In genomic region chr3:194779729-194780224, GRCh38 we compare ENCODE assay signal across 20 cellular contexts.
A peak's percentile ranks its signal among the peaks of the same experiment; 100 is the strongest.
DNase-seq lines count a peak whose midpoint lies in the region; ATAC-seq and TF ChIP-seq lines count a peak whose summit lies in the region.
"Had no signal": no experiment of that assay in that cellular context is flagged by ENCODE, and none has a peak within 500 bp of the region (broad histone marks: within the 10 kb centered on the region; RNA-seq: fewer than 3 reads in every experiment).

No MANE protein-coding gene starts in this region.

- peaks cover 3% of the 10 kb centered on the region for H3K36me3 Mint-ChIP-seq in endothelial cell (ENCODE audit: low read depth, unreplicated experiment)
- H3K36me3 Mint-ChIP-seq: brain; stimulated activated effector memory CD8-positive, alpha-beta T cell treated with anti-CD3 and anti-CD28 coated beads, Interleukin-12 subunit alpha, Interleukin-12 subunit beta, amount 100 ng/mL, for 72 hours had no signal

- H3K4me1 Mint-ChIP-seq in endothelial cell (ENCODE audit: unreplicated experiment): no peaks in the 10 kb centered on the region

- no peak overlapping the region for H3K4me3 Mint-ChIP-seq in endothelial cell (ENCODE audit: unreplicated experiment)
- H3K4me3 Mint-ChIP-seq: brain; stimulated activated effector memory CD8-positive, alpha-beta T cell treated with anti-CD3 and anti-CD28 coated beads, Interleukin-12 subunit alpha, Interleukin-12 subunit beta, amount 100 ng/mL, for 72 hours; T-helper 17 cell had no signal

- DNase-seq in ELF-1 (ENCODE audit: low read depth, low spot score): peak; percentile 43
- DNase-seq in SJSA1 (ENCODE audit: low read depth in 1 of 2, low spot score in 2 of 2): peak in 1 of 2 experiments; percentile 54
- peak; percentile 19 for DNase-seq in epithelial cell of proximal tubule (ENCODE audit: low read depth)
- DNase-seq in myocyte (ENCODE audit: low read depth): peak; percentile 43
- DNase-seq in Karpas-422: no peak
- DNase-seq in omental fat pad (ENCODE audit: low spot score): no peak
- no peak for DNase-seq in endothelial cell (ENCODE audit: low spot score)
- DNase-seq: activated CD4-positive, CD25-positive, alpha-beta regulatory T cell treated with anti-CD3 and anti-CD28 coated beads, Interleukin-2, amount 50 U/mL, for 72 hours; activated gamma-delta T cell treated with Interleukin-2 at 50 U/mL for 16 hours; hypothalamus; NCI-H1417 treated with DMSO at 0.1 percent for 48 hours; NCI-H226; pancreas; SHP77; T-helper 17 cell; tibial artery had no signal

- ATAC-seq in GM19467 (IDR thresholded peaks at IDR 0.05; ENCODE audit: unreplicated experiment) (no peak), omental fat pad (ENCODE audit: low FRiP score) (no peak)
- ATAC-seq: K562; stimulated activated effector memory CD8-positive, alpha-beta T cell treated with anti-CD3 and anti-CD28 coated beads, Interleukin-12 subunit alpha, Interleukin-12 subunit beta, amount 100 ng/mL, for 72 hours; T-helper 17 cell had no signal

- H2AFZ ChIP-seq in Karpas-422 (ENCODE audit: low read length): no peak overlapping the region

- H3K36me3 ChIP-seq in SJSA1 (no peaks in the 10 kb centered on the region), Karpas-422 (ENCODE audit: insufficient read depth, low read length) (no peaks in the 10 kb centered on the region)
- H3K36me3 ChIP-seq: pancreas, tibial artery had no signal

- H4K20me1 ChIP-seq in Karpas-422 (ENCODE audit: insufficient read depth, low read depth, low read length): no peaks in the 10 kb centered on the region

- no peak overlapping the region for H3K9ac ChIP-seq in Karpas-422 (ENCODE audit: low read length)

- no peaks in the 10 kb centered on the region for H3K9me3 Mint-ChIP-seq in endothelial cell (ENCODE audit: unreplicated experiment)
- H3K9me3 Mint-ChIP-seq: stimulated activated effector memory CD8-positive, alpha-beta T cell treated with anti-CD3 and anti-CD28 coated beads, Interleukin-12 subunit alpha, Interleukin-12 subunit beta, amount 100 ng/mL, for 72 hours had no signal

- no peak overlapping the region for H3K27ac Mint-ChIP-seq in endothelial cell (ENCODE audit: unreplicated experiment)
- H3K27ac Mint-ChIP-seq: brain; stimulated activated effector memory CD8-positive, alpha-beta T cell treated with anti-CD3 and anti-CD28 coated beads, Interleukin-12 subunit alpha, Interleukin-12 subunit beta, amount 100 ng/mL, for 72 hours; T-helper 17 cell had no signal

- H3K27ac ChIP-seq in SJSA1 (0 out of 2 replicates have a peak overlapping the region, but pooled peaks have one; percentile 9), Karpas-422 (ENCODE audit: low read length) (no peak overlapping the region)
- H3K27ac ChIP-seq: pancreas, tibial artery had no signal

- H3K27me3 ChIP-seq in SJSA1 (replicated peaks) (no peaks in the 10 kb centered on the region), Karpas-422 (ENCODE audit: low read length) (peaks cover 2% of the 10 kb centered on the region; the same call in 1 of the 2 replicates)
- H3K27me3 ChIP-seq: pancreas had no signal

- H3K4me2 ChIP-seq in Karpas-422 (ENCODE audit: low read depth, low read length, poor library complexity, severe bottlenecking): no peak overlapping the region

- TF ChIP-seq CTCF in epithelial cell of proximal tubule (conservative IDR thresholded peaks at IDR 0.05; ENCODE audit: low read depth, low read length) (no peak), omental fat pad (IDR thresholded peaks at IDR 0.05) (no peak), endothelial cell (IDR thresholded peaks at IDR 0.05; ENCODE audit: unreplicated experiment) (no peak)

- no peaks in the 10 kb centered on the region for H3K9me2 ChIP-seq in Karpas-422 (replicated peaks; ENCODE audit: insufficient read depth, low read length)

- H3K79me2 ChIP-seq in Karpas-422 (ENCODE audit: low read length): no peaks in the 10 kb centered on the region

- no peaks in the 10 kb centered on the region for H3K9me3 ChIP-seq in SJSA1 (replicated peaks)
- no peaks in the 10 kb centered on the region for H3K9me3 ChIP-seq in Karpas-422 (ENCODE audit: low read length)
- H3K9me3 ChIP-seq: pancreas, tibial artery had no signal

- H3K4me3 ChIP-seq in SJSA1 (no peak overlapping the region), epithelial cell of proximal tubule (ENCODE audit: low read depth, low read length) (no peak overlapping the region), Karpas-422 (ENCODE audit: low read length) (no peak overlapping the region)
- H3K4me3 ChIP-seq: K562, pancreas, tibial artery had no signal

- H3K27me3 Mint-ChIP-seq in endothelial cell (ENCODE audit: unreplicated experiment): peaks cover 1% of the 10 kb centered on the region

- H3K4me1 ChIP-seq in SJSA1 (replicated peaks): peaks cover 23% of the 10 kb centered on the region
- H3K4me1 ChIP-seq in Karpas-422 (ENCODE audit: low read length): peaks cover 8% of the 10 kb centered on the region
- H3K4me1 ChIP-seq: pancreas had no signal

Comparison
In these comparisons a context has a peak if more than half of its experiments do, and no peak if none do; other contexts are left out.
1. DNase-seq: peak in ELF-1 (single experiment), epithelial cell of proximal tubule (single experiment) and myocyte (single experiment); none in Karpas-422 (single experiment), omental fat pad (single experiment) and endothelial cell (single experiment).